In the genomic region with DNA sequence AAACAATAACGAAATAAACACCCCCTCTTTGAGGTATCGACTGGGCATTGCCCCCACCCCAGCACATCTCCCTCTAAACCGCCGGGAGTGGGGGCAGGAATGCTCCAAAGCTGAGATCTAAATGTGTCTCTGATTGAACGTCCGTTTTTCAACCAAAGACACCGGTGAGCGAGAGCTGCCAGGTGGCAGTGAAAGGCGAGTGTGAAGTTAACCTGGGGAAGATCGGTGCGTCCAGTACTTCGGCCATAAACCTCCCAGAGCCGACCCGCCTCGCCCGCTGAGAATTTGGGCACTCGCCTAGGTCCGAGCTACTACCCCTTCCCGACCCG, we compare ENCODE assay signal across 8 cellular contexts. TPM values are rescaled to one million over a fixed set of nuclear protein-coding genes. Genes with fewer than 3 reads are reported as not detected.
DNase-seq lines count a peak whose midpoint lies in the region; ATAC-seq and TF ChIP-seq lines count a peak whose summit lies in the region.

No MANE protein-coding gene starts in this region.

- H3K9me3 ChIP-seq in HUES64 (ENCODE audit: insufficient read depth, low read depth, low read length) (no peaks in the 10 kb centered on the region), ascending aorta (no peaks in the 10 kb centered on the region), stomach smooth muscle (ENCODE audit: control insufficient read depth in 2 of 2, low read length in 2 of 2) (no peaks in the 10 kb centered on the region)

- no peaks in the 10 kb centered on the region for H3K27me3 Mint-ChIP-seq in stimulated activated naive CD8-positive, alpha-beta T cell treated with anti-CD3 and anti-CD28 coated beads, Interleukin-15, Interleukin-2, amounts not matched to agents 100 ng/mL and 50 ng/mL, for 24 hours
- peaks cover 4 to 15% (median 9%) of the 10 kb centered on the region in 3 donors for H3K27me3 Mint-ChIP-seq in immature natural killer cell (ENCODE audit: low read depth in 3 of 3)

- intact Hi-C loops in ascending aorta (cut with DNase I): loop anchor here (2.0 to 5.0 kb wide), 6 partner anchors 27 to 645 kb away; a partner anchor contains a TSS

- ATAC-seq in stimulated activated naive CD8-positive, alpha-beta T cell treated with anti-CD3 and anti-CD28 coated beads, Interleukin-15, Interleukin-2, amounts not matched to agents 100 U/mL and 50 U/mL, for 24 hours: no peak

- H3K36me3 Mint-ChIP-seq in stimulated activated naive CD8-positive, alpha-beta T cell treated with anti-CD3 and anti-CD28 coated beads, Interleukin-15, Interleukin-2, amounts not matched to agents 100 ng/mL and 50 ng/mL, for 24 hours (ENCODE audit: low read depth): peaks cover 21% of the 10 kb centered on the region
- H3K36me3 Mint-ChIP-seq in immature natural killer cell: peaks cover 2 to 18% (median 9%) of the 10 kb centered on the region in 3 donors

- H3K9me3 Mint-ChIP-seq in stimulated activated naive CD8-positive, alpha-beta T cell treated with anti-CD3 and anti-CD28 coated beads, Interleukin-15, Interleukin-2, amounts not matched to agents 100 ng/mL and 50 ng/mL, for 24 hours: no peaks in the 10 kb centered on the region
- no peaks in the 10 kb centered on the region for H3K9me3 Mint-ChIP-seq in immature natural killer cell

- H3K27ac Mint-ChIP-seq in stimulated activated naive CD8-positive, alpha-beta T cell treated with anti-CD3 and anti-CD28 coated beads, Interleukin-15, Interleukin-2, amounts not matched to agents 100 ng/mL and 50 ng/mL, for 24 hours: peak overlapping the region; percentile 92
- peak overlapping the region; percentile 86 to 96 (median 92) for H3K27ac Mint-ChIP-seq in immature natural killer cell

- H3K4me3 ChIP-seq in HUES64 (ENCODE audit: low read length) (peak overlapping the region; percentile 68), ascending aorta (peak overlapping the region; percentile 76 to 88), stomach smooth muscle (ENCODE audit: low read length in 2 of 2) (peak overlapping the region; percentile 66 to 84)

- H3K27me3 ChIP-seq in HUES64 (ENCODE audit: insufficient read depth, low read length): no peaks in the 10 kb centered on the region
- H3K27me3 ChIP-seq in ascending aorta: no peaks in the 10 kb centered on the region
- H3K27me3 ChIP-seq in stomach smooth muscle (ENCODE audit: control insufficient read depth in 1 of 2, insufficient read depth in 2 of 2, low read length in 2 of 2): peaks cover 0 to 2% of the 10 kb centered on the region in 2 donors

- H3K4me3 Mint-ChIP-seq in stimulated activated naive CD8-positive, alpha-beta T cell treated with anti-CD3 and anti-CD28 coated beads, Interleukin-15, Interleukin-2, amounts not matched to agents 100 ng/mL and 50 ng/mL, for 24 hours: peak overlapping the region; percentile 96
- peak overlapping the region; percentile 90 to 97 (median 95) for H3K4me3 Mint-ChIP-seq in immature natural killer cell

- H3K4me1 ChIP-seq in HUES64 (ENCODE audit: insufficient read depth, low read length) (peaks cover 8% of the 10 kb centered on the region; the same call in 1 of the 2 replicates), ascending aorta (peaks cover 0 to 6% of the 10 kb centered on the region in 2 donors), stomach smooth muscle (ENCODE audit: control insufficient read depth, insufficient read depth, low read length) (peaks cover 12% of the 10 kb centered on the region)

- DNase-seq in stimulated activated naive CD8-positive, alpha-beta T cell treated with anti-CD3 and anti-CD28 coated beads, Interleukin-15, Interleukin-2, amounts not matched to agents 100 U/mL and 50 U/mL, for 24 hours: no peak
- DNase-seq in ascending aorta (ENCODE audit: low spot score in 2 of 2): no peak
- DNase-seq in immature natural killer cell: peak in 1 of 3 donors; percentile 14
- no peak for DNase-seq in HCEC 1CT
- DNase-seq in AG20443 (ENCODE audit: low spot score): no peak

- H3K9ac ChIP-seq in HUES64 (ENCODE audit: low read depth, low read length) (peak overlapping the region; percentile 77), stomach smooth muscle (ENCODE audit: low read length in 2 of 2) (peak overlapping the region; percentile 61 to 76)

- WGBS in HUES64: 1% methylated on average over 20 of the region's 20 CpGs

- peaks cover 25% of the 10 kb centered on the region for H3K36me3 ChIP-seq in HUES64 (ENCODE audit: insufficient read depth, low read length)
- peaks cover 13 to 19% of the 10 kb centered on the region in 2 donors for H3K36me3 ChIP-seq in ascending aorta
- H3K36me3 ChIP-seq in stomach smooth muscle (ENCODE audit: control insufficient read depth in 2 of 2, insufficient read depth in 2 of 2, low read length in 2 of 2): peaks cover 12 to 16% of the 10 kb centered on the region in 2 donors

- H3K27ac ChIP-seq in HUES64 (ENCODE audit: low read depth, low read length): no peak overlapping the region; the same call in 1 of the 2 replicates
- peak overlapping the region; percentile 74 to 79 for H3K27ac ChIP-seq in ascending aorta
- peak overlapping the region; percentile 37 for H3K27ac ChIP-seq in stomach smooth muscle (ENCODE audit: low read length)

- TF ChIP-seq CTCF in ascending aorta (IDR thresholded peaks at IDR 0.05): no peak

- peaks cover 18% of the 10 kb centered on the region for H3K4me1 Mint-ChIP-seq in stimulated activated naive CD8-positive, alpha-beta T cell treated with anti-CD3 and anti-CD28 coated beads, Interleukin-15, Interleukin-2, amounts not matched to agents 100 ng/mL and 50 ng/mL, for 24 hours (ENCODE audit: low read depth)
- peaks cover 28 to 34% of the 10 kb centered on the region in 2 donors for H3K4me1 Mint-ChIP-seq in immature natural killer cell

RNA-seq across cellular contexts. Expression of a gene that starts 0.6 kb away (rescaled TPM):
- polyA plus RNA-seq in HUES64 (2013, experiment 1 of 2): 11.9 TPM
- polyA plus RNA-seq in HUES64 (2013, experiment 2 of 2): 12.9 TPM
- total RNA-seq in ascending aorta: 15.5 TPM
- polyA plus RNA-seq in immature natural killer cell: 10 to 100 TPM; 14.1 to 19.8 (median 17.8) TPM

RNA-seq across cellular contexts. Expression of a gene that starts 14.2 kb away (rescaled TPM):
- polyA plus RNA-seq in HUES64 (2013, experiment 1 of 2): not detected
- not detected for polyA plus RNA-seq in HUES64 (2013, experiment 2 of 2)
- total RNA-seq in ascending aorta: not detected
- not detected for polyA plus RNA-seq in immature natural killer cell

RNA-seq across cellular contexts. Expression of a gene that starts 50.8 kb away (rescaled TPM):
- polyA plus RNA-seq in HUES64 (2013, experiment 1 of 2): 7.2 TPM
- 13.4 TPM for polyA plus RNA-seq in HUES64 (2013, experiment 2 of 2)
- total RNA-seq in ascending aorta: 28.4 TPM
- 1 to 10 TPM in 2 of 3 donors, not detected in 1; 1.6 to 2.9 TPM for polyA plus RNA-seq in immature natural killer cell
